In the genomic region with DNA sequence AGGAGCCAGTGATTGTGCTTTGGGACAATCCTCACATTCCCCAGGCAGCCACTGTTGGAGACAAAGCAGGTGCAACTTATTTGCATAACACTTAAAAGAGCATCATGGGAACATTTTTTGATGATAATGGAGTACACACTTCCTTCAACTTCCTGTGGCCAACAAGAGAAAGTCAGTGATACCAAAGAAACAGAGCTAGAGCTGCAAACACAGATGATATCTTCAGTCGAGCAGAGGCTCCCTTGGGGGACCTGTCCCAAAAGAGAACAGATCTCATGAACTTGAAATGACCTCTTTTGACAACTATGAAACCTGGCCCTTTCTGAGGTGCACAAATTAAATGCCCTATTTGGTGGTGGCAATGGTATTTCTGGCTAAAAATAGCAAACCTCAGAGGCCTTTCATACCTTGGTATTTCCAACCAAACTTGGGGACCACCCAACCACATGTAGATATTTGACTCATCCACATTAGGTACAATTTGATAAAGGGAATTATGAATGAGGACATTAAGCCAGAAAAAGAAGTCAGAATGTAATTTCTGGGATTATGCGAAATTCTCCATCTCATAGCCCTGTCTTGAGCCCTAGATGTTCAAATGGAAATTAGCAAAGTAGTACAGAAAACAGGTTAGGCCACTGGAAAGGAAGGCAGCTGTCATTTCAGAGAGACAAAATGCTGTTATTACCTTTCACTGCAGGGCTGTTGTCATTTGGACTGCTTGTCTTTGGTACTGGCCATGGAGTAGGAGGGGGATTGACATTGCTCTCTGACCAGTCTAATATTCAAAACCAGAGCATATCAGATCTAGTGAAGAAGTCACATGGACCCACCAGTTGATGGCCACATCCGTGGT, we compare ENCODE assay signal across 11 cellular contexts.
DNase-seq lines count a peak whose midpoint lies in the region; ATAC-seq lines count a peak whose summit lies in the region.
"Had no signal": no experiment of that assay in that cellular context is flagged by ENCODE, and none has a peak within 500 bp of the region (broad histone marks: within the 10 kb centered on the region; RNA-seq: fewer than 3 reads in every experiment).

No MANE protein-coding gene starts in this region.

- H3K27ac Mint-ChIP-seq in activated CD4-positive, alpha-beta T cell treated with anti-CD3 and anti-CD28 coated beads for 36 hours = peak overlapping the region; percentile 14
- H3K27ac Mint-ChIP-seq in stimulated activated memory B cell treated with anti-CD40 and anti-IgM and Interleukin-4, amounts not matched to agents 10 μg/mL and 1 μg/mL and 100 μg/mL, for 72 hours = peak overlapping the region; percentile 83

- POLR2A ChIA-PET in activated CD4-positive, alpha-beta T cell treated with anti-CD3 and anti-CD28 coated beads for 36 hours (lab: Charles Lee) = no interaction called here

- intact Hi-C loops in activated CD4-positive, alpha-beta T cell treated with anti-CD3 and anti-CD28 coated beads for 36 hours (cut with DNase I, micrococcal nuclease) = no loop called here

- CTCF ChIA-PET in activated CD4-positive, alpha-beta T cell treated with anti-CD3 and anti-CD28 coated beads for 36 hours (lab: Charles Lee) = interaction anchor here (0.5 to 1.0 kb wide), 2 partner anchors 10 to 848 kb away, joined by 3 to 4 read pairs; no protein-coding TSS in a partner anchor

- H3K27me3 Mint-ChIP-seq in activated CD4-positive, alpha-beta T cell treated with anti-CD3 and anti-CD28 coated beads for 36 hours = no peaks in the 10 kb centered on the region
- no peaks in the 10 kb centered on the region for H3K27me3 Mint-ChIP-seq in stimulated activated memory B cell treated with anti-CD40 and anti-IgM and Interleukin-4, amounts not matched to agents 10 μg/mL and 1 μg/mL and 100 μg/mL, for 72 hours

- H3K4me3 Mint-ChIP-seq in activated CD4-positive, alpha-beta T cell treated with anti-CD3 and anti-CD28 coated beads for 36 hours = no peak overlapping the region
- H3K4me3 Mint-ChIP-seq in stimulated activated memory B cell treated with anti-CD40 and anti-IgM and Interleukin-4, amounts not matched to agents 10 μg/mL and 1 μg/mL and 100 μg/mL, for 72 hours = no peak overlapping the region

- ATAC-seq in activated CD4-positive, alpha-beta T cell treated with anti-CD3 and anti-CD28 coated beads for 36 hours = no peak
- ATAC-seq in HG02571 (IDR thresholded peaks at IDR 0.05; ENCODE audit: unreplicated experiment) (peak; percentile 78), HG03575 (IDR thresholded peaks at IDR 0.05; ENCODE audit: extremely low read depth, insufficient number of reproducible peaks, low FRiP score, unreplicated experiment) (peak; percentile 89)
- ATAC-seq in stimulated activated memory B cell treated with anti-CD40 and anti-IgM and Interleukin-4, amounts not matched to agents 10 μg/mL and 1 μg/mL and 100 μg/mL, for 72 hours = peak; percentile 96

- peaks cover 8% of the 10 kb centered on the region for H3K36me3 Mint-ChIP-seq in activated CD4-positive, alpha-beta T cell treated with anti-CD3 and anti-CD28 coated beads for 36 hours (ENCODE audit: low read depth)
- H3K36me3 Mint-ChIP-seq in stimulated activated memory B cell treated with anti-CD40 and anti-IgM and Interleukin-4, amounts not matched to agents 10 μg/mL and 1 μg/mL and 100 μg/mL, for 72 hours = peaks cover 21% of the 10 kb centered on the region

- peaks cover 62% of the 10 kb centered on the region for H3K4me1 Mint-ChIP-seq in activated CD4-positive, alpha-beta T cell treated with anti-CD3 and anti-CD28 coated beads for 36 hours
- H3K4me1 Mint-ChIP-seq in stimulated activated memory B cell treated with anti-CD40 and anti-IgM and Interleukin-4, amounts not matched to agents 10 μg/mL and 1 μg/mL and 100 μg/mL, for 72 hours = peaks cover 66% of the 10 kb centered on the region

- DNase-seq in activated CD4-positive, alpha-beta T cell treated with anti-CD3 and anti-CD28 coated beads for 36 hours = no peak
- DNase-seq in activated CD4-positive, alpha-beta T cell treated with anti-CD3 and anti-CD28 coated beads, Interleukin-2, amount 50 U/mL, for 1 hour = no peak
- DNase-seq in NCI-H2029 (lab: John Stamatoyannopoulos, UW) (no peak), RPMI8226 (no peak), HUDEP-2 (lab: John Stamatoyannopoulos, UW; ENCODE audit: unreplicated experiment in 76 of 76) (no peak)
- DNase-seq: activated CD4-positive, alpha-beta T cell treated with anti-CD3 and anti-CD28 coated beads, Interleukin-2, amount 50 U/mL, for 4 hours; HCEC 1CT; NCI-H748 treated with DMSO at 0.1 percent for 48 hours had no signal

- peaks cover 14% of the 10 kb centered on the region for H3K9me3 Mint-ChIP-seq in activated CD4-positive, alpha-beta T cell treated with anti-CD3 and anti-CD28 coated beads for 36 hours (ENCODE audit: low read depth)
- H3K9me3 Mint-ChIP-seq in stimulated activated memory B cell treated with anti-CD40 and anti-IgM and Interleukin-4, amounts not matched to agents 10 μg/mL and 1 μg/mL and 100 μg/mL, for 72 hours = peaks cover 8% of the 10 kb centered on the region
